In genomic region chr1:92583821-92584760, GRCh38 we compare ENCODE assay signal across 8 cellular contexts.
DNase-seq lines count a peak whose midpoint lies in the region; ATAC-seq, FAIRE-seq and TF ChIP-seq lines count a peak whose summit lies in the region.

No MANE protein-coding gene starts in this region.

- H3K27me3 Mint-ChIP-seq in activated naive CD8-positive, alpha-beta T cell = no peaks in the 10 kb centered on the region

- TF ChIP-seq EP300 in HepG2 (IDR thresholded peaks at IDR 0.05; ENCODE audit: low read depth in 2 of 2, low read length in 2 of 2) (no peak), HepG2 (CRISPR knock-in tag; IDR thresholded peaks at IDR 0.05; ENCODE audit: borderline replicate concordance) (no peak)

- no peak overlapping the region for H3K27ac ChIP-seq in pancreas
- H3K27ac ChIP-seq in HepG2 (ENCODE audit: extremely low read length, insufficient read depth, low read length) = no peak overlapping the region

- TF ChIP-seq POLR2A in HepG2 (IDR thresholded peaks at IDR 0.05; ENCODE audit: insufficient read depth in 1 of 2, low read depth in 2 of 2, low read length in 2 of 2) = no peak

- CTCF ChIA-PET in HepG2 (lab: Yijun Ruan, JAX; ENCODE audit: low intra/inter-chr PET ratio, low total read pairs) = no interaction called here

- no peak for TF ChIP-seq RAD21 in HepG2 (CRISPR knock-in tag; IDR thresholded peaks at IDR 0.05)

- H3K4me1 ChIP-seq in pancreas (peaks cover 0 to 5% (median 0%) of the 10 kb centered on the region in 3 donors), HepG2 (ENCODE audit: insufficient read depth, low read length) (no peaks in the 10 kb centered on the region)

- peaks cover 79% of the 10 kb centered on the region for H3K4me1 Mint-ChIP-seq in activated naive CD8-positive, alpha-beta T cell (ENCODE audit: low read depth)

- POLR2A ChIA-PET in HepG2 (lab: Yijun Ruan, JAX) = no interaction called here

- H3K9ac ChIP-seq in HepG2 (ENCODE audit: insufficient read depth, low read depth, low read length) = no peak overlapping the region

- peak; percentile 17 for DNase-seq in CD1c-positive myeloid dendritic cell (ENCODE audit: extremely low spot score)
- DNase-seq in pancreas = no peak
- DNase-seq in OCI-M2 (lab: John Stamatoyannopoulos, UW; ENCODE audit: unreplicated experiment) = no peak
- no peak for DNase-seq in GM19240 (ENCODE audit: insufficient read length, low spot score)
- DNase-seq in HepG2 (ENCODE audit: low spot score) = no peak

- BruUV-seq in HepG2 (replicated peaks; lab: Mats Ljungman, UMichigan) = no TSS peak

- intact Hi-C loops in pancreas (cut with DNase I) = no loop called here
- intact Hi-C loops in HepG2 (cut with micrococcal nuclease; ENCODE audit: unreplicated experiment) = no loop called here

- in situ Hi-C loops in HepG2 (cut with HindIII; ENCODE audit: extremely low pct_ligation_motif_present, low pct_unique_long_range_greater_than_20kb) = no loop called here

- H3K27me3 ChIP-seq in pancreas (no peaks in the 10 kb centered on the region), HepG2 (ENCODE audit: control insufficient read depth in 1 of 2, insufficient read depth in 2 of 2, low read length in 2 of 2) (no peaks in the 10 kb centered on the region)

- no peak overlapping the region for H3K4me2 ChIP-seq in HepG2 (ENCODE audit: low read depth, low read length)

- peak overlapping the region; percentile 98 for H3K27ac Mint-ChIP-seq in activated naive CD8-positive, alpha-beta T cell

- no peaks in the 10 kb centered on the region for H3K79me2 ChIP-seq in HepG2 (ENCODE audit: insufficient read depth, low read length)

- H3K9me3 ChIP-seq in pancreas = no peaks in the 10 kb centered on the region
- no peaks in the 10 kb centered on the region for H3K9me3 ChIP-seq in HepG2 (ENCODE audit: low read length)

- TF ChIP-seq CTCF in pancreas (IDR thresholded peaks at IDR 0.05) (no peak), HepG2 (CRISPR knock-in tag; IDR thresholded peaks at IDR 0.05) (no peak)

- no peak overlapping the region for H3K4me3 ChIP-seq in pancreas
- H3K4me3 ChIP-seq in HepG2 (replicated peaks in 1 of 3; ENCODE audit: insufficient read depth in 1 of 3, low read depth in 2 of 3, low read length in 3 of 3) = no peak overlapping the region

- ATAC-seq in GM19452 (IDR thresholded peaks at IDR 0.05; ENCODE audit: unreplicated experiment) (peak; percentile 82), HG03439 (IDR thresholded peaks at IDR 0.05; ENCODE audit: unreplicated experiment) (peak; percentile 80), pancreas (peak in 3 of 4 donors; percentile 27 to 47 (median 40)), HepG2 (no peak)

- H3K4me3 Mint-ChIP-seq in activated naive CD8-positive, alpha-beta T cell = peak overlapping the region; percentile 82

- WGBS in pancreas, 2 donors = 83 to 85% methylated on average over 7 of the region's 7 CpGs
- 95% methylated on average over 7 of the region's 7 CpGs for WGBS in HepG2 (ENCODE audit: low lambda C conversion rate)

- FAIRE-seq in pancreas (lab: Jason Lieb, UNC) (peak; percentile 59), HepG2 (lab: Jason Lieb, UNC) (no peak)

- H3K36me3 Mint-ChIP-seq in activated naive CD8-positive, alpha-beta T cell = peaks cover 9% of the 10 kb centered on the region

- no peaks in the 10 kb centered on the region for H4K20me1 ChIP-seq in HepG2 (ENCODE audit: insufficient read depth, low read length)

- no peak overlapping the region for H2AFZ ChIP-seq in HepG2 (ENCODE audit: low read length)

- H3K9me3 Mint-ChIP-seq in activated naive CD8-positive, alpha-beta T cell (ENCODE audit: low read depth) = no peaks in the 10 kb centered on the region

- H3K36me3 ChIP-seq in pancreas (no peaks in the 10 kb centered on the region), HepG2 (replicated peaks in 1 of 2; ENCODE audit: control insufficient read depth in 1 of 2, insufficient read depth in 2 of 2, low read length in 2 of 2) (no peaks in the 10 kb centered on the region; a peak in 1 of 5 replicates)

TF ChIP-seq in HepG2, 621 proteins besides CTCF, POLR2A, EP300 and RAD21:
- TF ChIP-seq CREB1 (IDR thresholded peaks at IDR 0.05) = no peak
- no peak for TF ChIP-seq CREB1 (CRISPR knock-in tag; IDR thresholded peaks at IDR 0.05)
- TF ChIP-seq ZBTB25 (CRISPR knock-in tag; IDR thresholded peaks at IDR 0.05) = no peak
